ENCODE assay signal across 28 cellular contexts in the genomic region with DNA sequence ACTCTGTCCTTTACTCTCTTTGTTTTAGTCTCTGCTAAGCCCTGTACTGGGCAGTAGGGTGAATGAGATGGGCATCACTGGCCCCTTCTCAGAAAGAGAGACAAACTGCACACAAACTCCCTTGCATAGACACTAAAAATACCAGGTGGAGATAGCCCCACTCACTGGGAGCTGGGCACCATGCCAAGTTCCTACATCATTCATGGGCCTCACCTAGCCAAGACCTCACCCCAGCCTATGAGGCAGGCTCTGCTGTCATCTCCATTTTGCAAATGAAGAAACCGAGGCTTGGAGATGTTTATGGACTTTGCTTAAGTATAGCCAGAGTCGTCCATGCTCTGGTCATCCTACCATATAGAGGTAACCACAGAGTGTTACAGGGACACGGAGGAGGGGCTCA.
DNase-seq lines count a peak whose midpoint lies in the region; ATAC-seq, FAIRE-seq and TF ChIP-seq lines count a peak whose summit lies in the region.
"Had no signal": no experiment of that assay in that cellular context is flagged by ENCODE, and none has a peak within 500 bp of the region (broad histone marks: within the 10 kb centered on the region; RNA-seq: fewer than 3 reads in every experiment).

No MANE protein-coding gene starts in this region.

- CTCF ChIA-PET in K562 (lab: Yijun Ruan, JAX; ENCODE audit: low intra/inter-chr PET ratio) = no interaction called here

- H3K9me1 ChIP-seq in K562 (ENCODE audit: control insufficient read depth, insufficient read depth, low read length) = no peaks in the 10 kb centered on the region

- TF ChIP-seq RAD21 in K562 (CRISPR knock-in tag; conservative IDR thresholded peaks at IDR 0.05 in 1 of 2, IDR thresholded peaks at IDR 0.05 in 1 of 2) = no peak

- intact Hi-C loops in left ventricle myocardium inferior (cut with micrococcal nuclease) = no loop called here
- intact Hi-C loops in Right ventricle myocardium inferior (cut with DNase I) = no loop called here
- intact Hi-C loops in K562 (cut with micrococcal nuclease) = no loop called here

- TF ChIP-seq CTCF in left ventricle myocardium inferior (IDR thresholded peaks at IDR 0.05; ENCODE audit: borderline replicate concordance) = no peak
- TF ChIP-seq CTCF in K562 (IDR thresholded peaks at IDR 0.05 in 2 of 3, conservative IDR thresholded peaks at IDR 0.05 in 1 of 3; ENCODE audit: insufficient read depth in 2 of 3, low read depth in 1 of 3, low read length in 3 of 3) = no peak

- H3K4me3 ChIP-seq in left ventricle myocardium inferior = no peak overlapping the region
- no peak overlapping the region for H3K4me3 ChIP-seq in K562
- H3K4me3 ChIP-seq: adrenal gland, gastroesophageal sphincter, PC-9, spleen, tibial artery, vagina had no signal

- in situ Hi-C loops in K562 (cut with MboI) = no loop called here

- ATAC-seq in Right ventricle myocardium inferior = no peak
- ATAC-seq in K562 = no peak
- ATAC-seq in GM21576 (IDR thresholded peaks at IDR 0.05; ENCODE audit: unreplicated experiment) = no peak
- no peak for ATAC-seq in GM19452 (IDR thresholded peaks at IDR 0.05; ENCODE audit: unreplicated experiment)
- ATAC-seq: activated CD8-positive, alpha-beta T cell treated with anti-CD3 and anti-CD28 coated beads for 36 hours; gastroesophageal sphincter; left colon had no signal

- no peak overlapping the region for H3K9ac ChIP-seq in K562 (ENCODE audit: insufficient read depth in 1 of 2, low read depth in 2 of 2, low read length in 2 of 2)

- H4K20me1 ChIP-seq in K562 (replicated peaks; ENCODE audit: control insufficient read depth, insufficient read depth, low read length) = no peaks in the 10 kb centered on the region

- BruUV-seq in K562 (replicated peaks; lab: Mats Ljungman, UMichigan) = no TSS peak

- TF ChIP-seq POLR2A in K562 (conservative IDR thresholded peaks at IDR 0.05) = no peak

- H3K9me3 ChIP-seq in left ventricle myocardium inferior (replicated peaks) (no peaks in the 10 kb centered on the region), K562 (replicated peaks; ENCODE audit: control insufficient read depth, insufficient read depth, low read depth, low read length) (no peaks in the 10 kb centered on the region)
- H3K9me3 ChIP-seq: adrenal gland, gastroesophageal sphincter, spleen, tibial artery, vagina had no signal

- no peak overlapping the region for H3K4me2 ChIP-seq in K562 (ENCODE audit: insufficient read depth, low read length)
- H3K4me2 ChIP-seq: PC-9 had no signal

- peaks cover 84% of the 10 kb centered on the region for H3K27me3 ChIP-seq in left ventricle myocardium inferior (ENCODE audit: low read depth)
- no peaks in the 10 kb centered on the region for H3K27me3 ChIP-seq in K562 (ENCODE audit: control insufficient read depth in 2 of 2, insufficient read depth in 2 of 2, low read length in 2 of 2)
- H3K27me3 ChIP-seq: adrenal gland, tibial artery, vagina had no signal

- no peak for TF ChIP-seq EP300 in K562 (IDR thresholded peaks at IDR 0.05; ENCODE audit: low read length)

- POLR2A ChIA-PET in K562 (lab: Yijun Ruan, JAX) = interaction anchor here (1.2 kb wide), 1 partner anchor 8 kb away, joined by 3 read pairs; no protein-coding TSS in a partner anchor

- no peak overlapping the region for H3K27ac ChIP-seq in left ventricle myocardium inferior (replicated peaks)
- H3K27ac ChIP-seq in K562 (ENCODE audit: extremely low read depth, low read depth, low read length) = no peak overlapping the region
- H3K27ac ChIP-seq: adrenal gland, gastroesophageal sphincter, PC-9, spleen, tibial artery, vagina had no signal

- H2AFZ ChIP-seq in K562 (ENCODE audit: low read depth, low read length) = no peak overlapping the region
- H2AFZ ChIP-seq: PC-9 had no signal

- DNase-seq in left ventricle myocardium inferior (peak; percentile 16), Right ventricle myocardium inferior (ENCODE audit: missing footprints) (no peak), NCI-H345 (lab: John Stamatoyannopoulos, UW) (peak; percentile 64), K562 (ENCODE audit: extremely low read depth in 1 of 4, low spot score in 3 of 4) (no peak), GOT3 (lab: John Stamatoyannopoulos, UW) (no peak)
- DNase-seq in activated naive CD4-positive, alpha-beta T cell (lab: John Stamatoyannopoulos, UW) = no peak
- DNase-seq: activated CD4-positive, CD25-positive, alpha-beta regulatory T cell treated with anti-CD3 and anti-CD28 coated beads, Interleukin-2, amount 50 U/mL, for 72 hours; activated CD8-positive, alpha-beta memory T cell treated with anti-CD3 and anti-CD28 coated beads, Interleukin-2, amount 50 U/mL, for 48 hours; activated CD8-positive, alpha-beta T cell treated with anti-CD3 and anti-CD28 coated beads for 36 hours; activated naive CD4-positive, alpha-beta T cell treated with anti-CD3 and anti-CD28 coated beads, Interleukin-2, amount 10 ng/mL, durations not matched to agents 7 days and 5 days; CD8-positive, alpha-beta memory T cell; immature natural killer cell; left colon; mesendoderm; NCI-H2029; NCI-H446; NK-92 treated with Interleukin-12 subunit alpha and Interleukin-12 subunit beta, amount 100 ng/mL, for 24 hours; PC-9; spleen; stimulated activated CD4-positive, alpha-beta T cell treated with anti-CD3 and anti-CD28 coated beads, Interleukin-2, amount 100 ng/mL, for 24 hours; tibial artery had no signal

- no peaks in the 10 kb centered on the region for H3K79me2 ChIP-seq in K562 (ENCODE audit: control insufficient read depth, insufficient read depth, low read length)

- FAIRE-seq in K562 (lab: Jason Lieb, UNC) = no peak
- FAIRE-seq: GM12891, HTR-8/SVneo had no signal

- 0% methylated on average over 3 of the region's 3 CpGs for WGBS in K562 (ENCODE audit: insufficient coverage, low coverage, missing lambda C conversion rate)

- H3K4me1 ChIP-seq in left ventricle myocardium inferior (no peaks in the 10 kb centered on the region), K562 (replicated peaks in 1 of 2; ENCODE audit: control insufficient read depth in 2 of 2, insufficient read depth in 2 of 2, low read length in 2 of 2) (no peaks in the 10 kb centered on the region)
- H3K4me1 ChIP-seq: adrenal gland, gastroesophageal sphincter, tibial artery, vagina had no signal

- no peaks in the 10 kb centered on the region for H3K36me3 ChIP-seq in left ventricle myocardium inferior
- no peaks in the 10 kb centered on the region for H3K36me3 ChIP-seq in K562 (ENCODE audit: control insufficient read depth, insufficient read depth, low read length)
- H3K36me3 ChIP-seq: adrenal gland, gastroesophageal sphincter, spleen, tibial artery, vagina had no signal

TF ChIP-seq in K562, 482 proteins besides CTCF, POLR2A, EP300 and RAD21:
- TF ChIP-seq USF2 (CRISPR knock-in tag; IDR thresholded peaks at IDR 0.05) (no peak), DACH1 (IDR thresholded peaks at IDR 0.05; ENCODE audit: partially characterized antibody) (no peak), NFIC (IDR thresholded peaks at IDR 0.05) (peak; percentile 47; the same call in 1 of the 2 replicates)
TF ChIP-seq in K562: peak in this region for 1.

Comparison
In these comparisons a context has a peak if more than half of its experiments do, and no peak if none do; other contexts are left out.
1. DNase-seq: peak in left ventricle myocardium inferior (single experiment) and NCI-H345 (single experiment); none in Right ventricle myocardium inferior (single experiment), K562 (0 of 4), activated naive CD4-positive, alpha-beta T cell (0 of 4) and GOT3 (single experiment).